In genomic region chr6:150499882-150500312, GRCh38 we compare ENCODE assay signal across 1 cellular context.
TF ChIP-seq lines count a peak whose summit lies in the region.

No MANE protein-coding gene starts in this region.

TF ChIP-seq in K562, 482 proteins besides CTCF, POLR2A, EP300 and RAD21 (continued from another document):
- TF ChIP-seq TEAD4 (IDR thresholded peaks at IDR 0.05; ENCODE audit: low read length): no peak
- no peak for TF ChIP-seq TEAD4 (CRISPR knock-in tag; IDR thresholded peaks at IDR 0.05; ENCODE audit: borderline replicate concordance)
- no peak for TF ChIP-seq SMARCA4 (IDR thresholded peaks at IDR 0.05)
- no peak for TF ChIP-seq EZH2 (IDR thresholded peaks at IDR 0.05; ENCODE audit: borderline replicate concordance, low read depth, low read length)
- TF ChIP-seq STAT6 (CRISPR knock-in tag; IDR thresholded peaks at IDR 0.05): no peak
- TF ChIP-seq CEBPG (CRISPR knock-in tag; IDR thresholded peaks at IDR 0.05): no peak
- TF ChIP-seq CEBPG (tag; conservative IDR thresholded peaks at IDR 0.05 in 1 of 2, IDR thresholded peaks at IDR 0.05 in 1 of 2): peak in 1 of 2 experiments; percentile 46; a peak in 2 of 4 replicates
- TF ChIP-seq SMARCA5 (IDR thresholded peaks at IDR 0.05): no peak
- no peak for TF ChIP-seq LCOR (CRISPR knock-in tag; IDR thresholded peaks at IDR 0.05)
- TF ChIP-seq ZNF212 (CRISPR knock-in tag; IDR thresholded peaks at IDR 0.05): no peak
- TF ChIP-seq HNRNPH1 (optimal IDR thresholded peaks at IDR 0.05; ENCODE audit: low read depth, low read length): no peak
- TF ChIP-seq L3MBTL2 (IDR thresholded peaks at IDR 0.05): no peak
- TF ChIP-seq RFX7 (CRISPR knock-in tag; IDR thresholded peaks at IDR 0.05): no peak
- peak; percentile 36; the same call in 1 of the 2 replicates for TF ChIP-seq CREM (IDR thresholded peaks at IDR 0.05; ENCODE audit: low read depth)
- no peak for TF ChIP-seq PURB (CRISPR knock-in tag; IDR thresholded peaks at IDR 0.05; ENCODE audit: low read depth)
- TF ChIP-seq ZC3H11A (IDR thresholded peaks at IDR 0.05; ENCODE audit: low read depth, low read length): no peak
- 0 out of 2 replicates have a peak, but pooled peaks have one; percentile 21 for TF ChIP-seq ATF7 (IDR thresholded peaks at IDR 0.05)
- TF ChIP-seq PHTF2 (CRISPR knock-in tag; IDR thresholded peaks at IDR 0.05): no peak
- no peak for TF ChIP-seq HLTF (IDR thresholded peaks at IDR 0.05)
- no peak for TF ChIP-seq ZBTB34 (CRISPR knock-in tag; IDR thresholded peaks at IDR 0.05)
- no peak for TF ChIP-seq ASH1L (IDR thresholded peaks at IDR 0.05; ENCODE audit: borderline replicate concordance, low read depth, partially characterized antibody)
